ENCODE assay signal across 20 cellular contexts in genomic region chr12:130933269-130933995, GRCh38. TPM values are rescaled to one million over a fixed set of nuclear protein-coding genes. Genes with fewer than 3 reads are reported as not detected.
DNase-seq lines count a peak whose midpoint lies in the region; ATAC-seq, FAIRE-seq and TF ChIP-seq lines count a peak whose summit lies in the region.
"Had no signal": no experiment of that assay in that cellular context is flagged by ENCODE, and none has a peak within 500 bp of the region (broad histone marks: within the 10 kb centered on the region; RNA-seq: fewer than 3 reads in every experiment).

No MANE protein-coding gene starts in this region.

- no peaks in the 10 kb centered on the region for H3K9me3 ChIP-seq in H1 (ENCODE audit: insufficient read depth in 2 of 2, low read depth in 1 of 2, low read length in 1 of 2)
- H3K9me3 ChIP-seq in ascending aorta: no peaks in the 10 kb centered on the region
- H3K9me3 ChIP-seq in BE2C: no peaks in the 10 kb centered on the region; the same call in 1 of the 2 replicates
- H3K9me3 ChIP-seq: uterus had no signal

- CTCF ChIA-PET in H1 (lab: Charles Lee; ENCODE audit: partially characterized antibody): interaction anchor here (0.7 to 1.5 kb wide), 5 partner anchors 9 to 117 kb away, joined by 3 to 7 read pairs (median 3); no protein-coding TSS in a partner anchor

- H2BK120ac ChIP-seq in H1 (replicated peaks; ENCODE audit: low read depth, low read length): no peak overlapping the region

- intact Hi-C loops in Right ventricle myocardium inferior (cut with DNase I) (no loop called here), cardiac septum (cut with DNase I) (no loop called here), ascending aorta (cut with DNase I) (no loop called here)

- H3K4me1 ChIP-seq in H1 (replicated peaks in 1 of 4; ENCODE audit: control insufficient read depth in 3 of 4, insufficient read depth in 4 of 4, low read length in 3 of 4) (no peaks in the 10 kb centered on the region), ascending aorta (no peaks in the 10 kb centered on the region), BE2C (no peaks in the 10 kb centered on the region)
- H3K4me1 ChIP-seq: uterus had no signal

- H4K8ac ChIP-seq in H1 (ENCODE audit: extremely low read depth, insufficient read depth, low read length): no peak overlapping the region; the same call in 1 of the 2 replicates

- H3K18ac ChIP-seq in H1 (ENCODE audit: extremely low read depth, low read length): no peak overlapping the region

- H3K79me1 ChIP-seq in H1 (ENCODE audit: low read depth, low read length): no peaks in the 10 kb centered on the region

- no peaks in the 10 kb centered on the region for H3K23me2 ChIP-seq in H1 (ENCODE audit: low read depth, low read length)

- TF ChIP-seq EP300 in H1 (IDR thresholded peaks at IDR 0.05; ENCODE audit: borderline replicate concordance in 1 of 2, low read depth in 2 of 2, low read length in 2 of 2): no peak

- H4K20me1 ChIP-seq in H1 (replicated peaks in 1 of 2; ENCODE audit: control insufficient read depth in 1 of 2, insufficient read depth in 2 of 2, low read length in 2 of 2): no peaks in the 10 kb centered on the region

- H2BK5ac ChIP-seq in H1 (ENCODE audit: low read depth, low read length): no peak overlapping the region

- WGBS in H1 (ENCODE audit: extremely low coverage in 1 of 2, insufficient coverage in 1 of 2, insufficient read length in 1 of 2, insufficient replicate concordance in 2 of 2, low coverage in 1 of 2, low lambda C conversion rate in 2 of 2, missing lambda C conversion rate in 1 of 2), 2 experiments: 91% methylated on average over 34 of the region's 38 CpGs; no CpG with 5 or more reads in 1 of the 2 experiments

- H3K27me3 ChIP-seq in H1 (replicated peaks in 1 of 4; ENCODE audit: control insufficient read depth in 3 of 4, extremely low read depth in 1 of 4, insufficient read depth in 3 of 4, low read length in 3 of 4) (peaks cover 0 to 2% (median 0%) of the 10 kb centered on the region in 4 experiments; a peak in 1 of 7 replicates), ascending aorta (no peaks in the 10 kb centered on the region), BE2C (peaks cover 28% of the 10 kb centered on the region)
- H3K27me3 ChIP-seq: uterus had no signal

- no peak overlapping the region for H2BK12ac ChIP-seq in H1 (ENCODE audit: low read depth, low read length)

- H3K27ac ChIP-seq in H1 (ENCODE audit: low read depth, low read length): no peak overlapping the region
- no peak overlapping the region for H3K27ac ChIP-seq in ascending aorta
- H3K27ac ChIP-seq: epithelial cell of prostate, uterus had no signal

- no peak for TF ChIP-seq CTCF in H1 (IDR thresholded peaks at IDR 0.05; ENCODE audit: control extremely low read depth in 1 of 3, insufficient read depth in 1 of 3, low read depth in 1 of 3, low read length in 3 of 3)
- TF ChIP-seq CTCF in ascending aorta (IDR thresholded peaks at IDR 0.05): no peak
- no peak for TF ChIP-seq CTCF in BE2C (IDR thresholded peaks at IDR 0.05; ENCODE audit: low read depth, low read length)

- H3K56ac ChIP-seq in H1 (replicated peaks; ENCODE audit: insufficient read length, low read depth, low read length): no peak overlapping the region

- H2AK5ac ChIP-seq in H1 (ENCODE audit: low read depth, low read length): no peak overlapping the region

- H3K23ac ChIP-seq in H1 (ENCODE audit: insufficient read length): no peak overlapping the region

- H3K36me3 ChIP-seq in H1 (ENCODE audit: control insufficient read depth in 2 of 4, insufficient read depth in 4 of 4, low read length in 3 of 4) (no peaks in the 10 kb centered on the region), ascending aorta (no peaks in the 10 kb centered on the region), BE2C (no peaks in the 10 kb centered on the region)
- H3K36me3 ChIP-seq: uterus had no signal

- TF ChIP-seq POLR2A in H1 (IDR thresholded peaks at IDR 0.05; ENCODE audit: control extremely low read depth in 1 of 2, low read depth in 2 of 2, low read length in 2 of 2): no peak

- no peak overlapping the region for H3K4ac ChIP-seq in H1 (replicated peaks; ENCODE audit: insufficient read length, low read depth, low read length)

- H3K4me3 ChIP-seq in H1 (ENCODE audit: extremely low read depth in 1 of 4, insufficient read depth in 2 of 4, low read depth in 3 of 4, low read length in 4 of 4) (no peak overlapping the region), ascending aorta (no peak overlapping the region), BE2C (ENCODE audit: low read depth, low read length) (no peak overlapping the region)
- H3K4me3 ChIP-seq: uterus had no signal

- no peak overlapping the region for H3K4me2 ChIP-seq in H1 (ENCODE audit: insufficient read depth in 1 of 2, low read depth in 2 of 2, low read length in 2 of 2)

- H2BK20ac ChIP-seq in H1 (ENCODE audit: low read length): no peak overlapping the region

- no peak overlapping the region for H2AFZ ChIP-seq in H1 (ENCODE audit: low read length)

- H4K91ac ChIP-seq in H1 (replicated peaks; ENCODE audit: insufficient read length, low read length): no peak overlapping the region

- ATAC-seq in Right ventricle myocardium inferior (peak; percentile 77), GM18868 (IDR thresholded peaks at IDR 0.05; ENCODE audit: unreplicated experiment) (no peak)
- ATAC-seq: stimulated activated naive CD8-positive, alpha-beta T cell treated with anti-CD3 and anti-CD28 coated beads, Interleukin-15, Interleukin-2, amounts not matched to agents 100 U/mL and 50 U/mL, for 24 hours had no signal

- peak; percentile 76 for DNase-seq in Right ventricle myocardium inferior (ENCODE audit: missing footprints)
- DNase-seq in cardiac septum (ENCODE audit: low spot score): no peak
- no peak for DNase-seq in H1 (ENCODE audit: low read depth in 1 of 2, low spot score in 2 of 2)
- peak; percentile 9 for DNase-seq in mucosa of gallbladder (ENCODE audit: low spot score)
- no peak for DNase-seq in ascending aorta (ENCODE audit: low spot score in 2 of 2)
- no peak for DNase-seq in BE2C
- no peak for DNase-seq in 8988T
- DNase-seq: activated effector memory CD4-positive, alpha-beta T cell treated with Interleukin-2 at 50 U/mL for 16 hours; GF-D8; HCEC 1CT; NCI-H2081 treated with DMSO at 0.1 percent for 48 hours; stimulated activated naive CD8-positive, alpha-beta T cell treated with anti-CD3 and anti-CD28 coated beads, Interleukin-15, Interleukin-2, amounts not matched to agents 100 U/mL and 50 U/mL, for 24 hours; uterus had no signal

- H3K79me2 ChIP-seq in H1 (ENCODE audit: control insufficient read depth in 1 of 2, insufficient read depth in 2 of 2, low read length in 2 of 2): no peaks in the 10 kb centered on the region

- no peak overlapping the region for H3K9ac ChIP-seq in H1 (replicated peaks in 1 of 4; ENCODE audit: extremely low read depth in 1 of 4, low read depth in 3 of 4, low read length in 3 of 4)

- H4K5ac ChIP-seq in H1 (ENCODE audit: insufficient read length, low read depth, low read length): no peak overlapping the region

- TF ChIP-seq RAD21 in H1 (IDR thresholded peaks at IDR 0.05 in 1 of 2, conservative IDR thresholded peaks at IDR 0.05 in 1 of 2; ENCODE audit: low read depth in 2 of 2, low read length in 2 of 2): no peak

- no peak for FAIRE-seq in H1 (lab: Jason Lieb, UNC)
- FAIRE-seq: astrocyte, HTR-8/SVneo had no signal

- POLR2A ChIA-PET in H1 (lab: Charles Lee; ENCODE audit: partially characterized antibody): interaction anchor here (1.7 to 2.3 kb wide), 2 partner anchors 13 to 58 kb away, joined by 4 to 9 read pairs; no protein-coding TSS in a partner anchor

- H3K14ac ChIP-seq in H1 (ENCODE audit: insufficient read length): no peak overlapping the region

- no peak overlapping the region for H2BK15ac ChIP-seq in H1 (ENCODE audit: low read length)

TF ChIP-seq in H1, 55 proteins besides CTCF, POLR2A, EP300 and RAD21:
- TF ChIP-seq CEBPB (IDR thresholded peaks at IDR 0.05; ENCODE audit: low read depth, low read length) (0 out of 2 replicates have a peak, but pooled peaks have one; percentile 69), EGR1 (IDR thresholded peaks at IDR 0.05; ENCODE audit: borderline replicate concordance, low read depth, low read length) (no peak)

RNA-seq across cellular contexts. Expression of gene ADGRD1, which starts 20.3 kb away (rescaled TPM):
- total RNA-seq in Right ventricle myocardium inferior (89.1 TPM), cardiac septum (54.6 TPM), mucosa of gallbladder (96.1 TPM), ascending aorta (46.9 TPM)
- total RNA-seq in H1 (2021; fragmentation: NEBNext Ultra II Directional; extraction: Animal tissue kit (Norgen Biotek cat#: 25700)): 0.48 and 1.3 TPM in 2 replicates
- 0.36 and 1.1 TPM in 2 replicates for polyA plus RNA-seq in H1 (2011; rRNA removed)
- polyA plus RNA-seq in H1 (2011; cell fraction: cytosol; rRNA removed): 0.47 TPM
- 2.0 TPM for polyA plus RNA-seq in H1 (2011; cell fraction: nucleus; rRNA removed)
- polyA plus RNA-seq in H1 (2012, experiment 1 of 2): 0.20 to 0.96 TPM (median 0.35 TPM) in 4 replicates
- polyA plus RNA-seq in H1 (2012, experiment 2 of 2): 0.12 TPM
- polyA plus RNA-seq in H1 (2013, experiment 1 of 2): 0.34 TPM
- polyA plus RNA-seq in H1 (2013, experiment 2 of 2): 0.39 TPM
- polyA minus RNA-seq in H1 (2011; rRNA and poly(A)+ RNA removed): 1.6 and 1.8 TPM in 2 replicates
- 1.2 TPM for polyA minus RNA-seq in H1 (2011; cell fraction: cytosol; rRNA and poly(A)+ RNA removed)
- 3.6 TPM for polyA minus RNA-seq in H1 (2011; cell fraction: nucleus; rRNA and poly(A)+ RNA removed)
- 4.2 TPM for polyA plus RNA-seq in BE2C (2012; ENCODE audit: insufficient read depth, insufficient read length, low read depth)
- total RNA-seq: glomerular endothelial cell; natural killer cell treated with Interleukin-12 subunit alpha and Interleukin-12 subunit beta and Interleukin-15 and Interleukin-18, amount 100 ng/mL, for 72 hours; pulmonary artery endothelial cell had no signal

Comparison
In these comparisons a context has a peak if more than half of its experiments do, and no peak if none do; other contexts are left out.
1. DNase-seq: peak in Right ventricle myocardium inferior (single experiment) and mucosa of gallbladder (single experiment); none in cardiac septum (single experiment), H1 (0 of 2), ascending aorta (0 of 2), BE2C (single experiment) and 8988T (single experiment).
2. RNA of gene ADGRD1, which starts 20.3 kb away (total RNA-seq): 96.1 TPM in mucosa of gallbladder (single experiment), 89.1 TPM in Right ventricle myocardium inferior (single experiment), 54.6 TPM in cardiac septum (single experiment) and 46.9 TPM in ascending aorta (single experiment); 0.48 to 1.3 TPM in H1; every median in the first group is over 10 times any median in the second.